19 cellular contexts compared by ENCODE assay signal in genomic region chr18:9444549-9444948, GRCh38. TPM values are rescaled to one million over a fixed set of nuclear protein-coding genes. Genes with fewer than 3 reads are reported as not detected.
DNase-seq lines count a peak whose midpoint lies in the region; ATAC-seq, FAIRE-seq and TF ChIP-seq lines count a peak whose summit lies in the region.
"Had no signal": no experiment of that assay in that cellular context is flagged by ENCODE, and none has a peak within 500 bp of the region (broad histone marks: within the 10 kb centered on the region; RNA-seq: fewer than 3 reads in every experiment).

No MANE protein-coding gene starts in this region.

- no peaks in the 10 kb centered on the region for H3K9me1 ChIP-seq in K562 (ENCODE audit: control insufficient read depth, insufficient read depth, low read length)

- POLR2A ChIA-PET in A549 (lab: Yijun Ruan, JAX) (no interaction called here), K562 (lab: Yijun Ruan, JAX) (no interaction called here)

- H3K4me1 ChIP-seq in A549 (no peaks in the 10 kb centered on the region), K562 (replicated peaks in 1 of 2; ENCODE audit: control insufficient read depth in 2 of 2, insufficient read depth in 2 of 2, low read length in 2 of 2) (peaks cover 0 to 3% of the 10 kb centered on the region in 2 experiments; a peak in 1 of 5 replicates)
- H3K4me1 ChIP-seq: BLaER1 treated with 17β-estradiol and CSF1 and Interleukin-3, amounts not matched to agents 10 nM and 100 nM had no signal

- intact Hi-C loops in K562 (cut with micrococcal nuclease): no loop called here

- TF ChIP-seq EP300 in A549 (IDR thresholded peaks at IDR 0.05) (no peak), K562 (IDR thresholded peaks at IDR 0.05; ENCODE audit: low read length) (no peak)

- no peak for TF ChIP-seq RAD21 in A549 (conservative IDR thresholded peaks at IDR 0.05 in 1 of 2, IDR thresholded peaks at IDR 0.05 in 1 of 2)
- TF ChIP-seq RAD21 in K562 (CRISPR knock-in tag; conservative IDR thresholded peaks at IDR 0.05 in 1 of 2, IDR thresholded peaks at IDR 0.05 in 1 of 2): no peak

- no TSS peak for BruUV-seq in K562 (replicated peaks; lab: Mats Ljungman, UMichigan)

- no peak overlapping the region for H3K9ac ChIP-seq in K562 (ENCODE audit: insufficient read depth in 1 of 2, low read depth in 2 of 2, low read length in 2 of 2)
- H3K9ac ChIP-seq: BLaER1 treated with 17β-estradiol and CSF1 and Interleukin-3, amounts not matched to agents 10 nM and 100 nM had no signal

- H3K36me3 ChIP-seq in K562 (ENCODE audit: control insufficient read depth, insufficient read depth, low read length): no peaks in the 10 kb centered on the region
- H3K36me3 ChIP-seq: BLaER1 treated with 17β-estradiol and CSF1 and Interleukin-3, amounts not matched to agents 10 nM and 100 nM had no signal

- FAIRE-seq in A549 (lab: Jason Lieb, UNC) (no peak), GM19239 (lab: Jason Lieb, UNC) (peak; percentile 53), K562 (lab: Jason Lieb, UNC) (no peak)
- FAIRE-seq: A204.1, D721Med, G401.6, GM12891 had no signal

- TF ChIP-seq CTCF in A549 (IDR thresholded peaks at IDR 0.05) (no peak), K562 (IDR thresholded peaks at IDR 0.05 in 2 of 3, conservative IDR thresholded peaks at IDR 0.05 in 1 of 3; ENCODE audit: insufficient read depth in 2 of 3, low read depth in 1 of 3, low read length in 3 of 3) (no peak)

- no peaks in the 10 kb centered on the region for H3K27me3 ChIP-seq in K562 (ENCODE audit: control insufficient read depth in 2 of 2, insufficient read depth in 2 of 2, low read length in 2 of 2)
- H3K27me3 ChIP-seq: BLaER1 treated with 17β-estradiol and CSF1 and Interleukin-3, amounts not matched to agents 10 nM and 100 nM had no signal

- H3K27ac ChIP-seq in A549 (no peak overlapping the region), K562 (ENCODE audit: extremely low read depth, low read depth, low read length) (no peak overlapping the region)
- H3K27ac ChIP-seq: BLaER1 treated with 17β-estradiol and CSF1 and Interleukin-3, amounts not matched to agents 10 nM and 100 nM; C4-2B had no signal

- H3K9me3 ChIP-seq in A549: peaks cover 7% of the 10 kb centered on the region; the same call in 1 of the 3 replicates
- peaks cover 4% of the 10 kb centered on the region; the same call in 1 of the 2 replicates for H3K9me3 ChIP-seq in K562 (replicated peaks; ENCODE audit: control insufficient read depth, insufficient read depth, low read depth, low read length)

- no peak overlapping the region for H2AFZ ChIP-seq in K562 (ENCODE audit: low read depth, low read length)

- no peaks in the 10 kb centered on the region for H3K79me2 ChIP-seq in K562 (ENCODE audit: control insufficient read depth, insufficient read depth, low read length)

- in situ Hi-C loops in K562 (cut with MboI): no loop called here

- H3K4me3 ChIP-seq in A549: no peak overlapping the region
- H3K4me3 ChIP-seq in K562: no peak overlapping the region
- H3K4me3 ChIP-seq: BLaER1 treated with 17β-estradiol and CSF1 and Interleukin-3, amounts not matched to agents 10 nM and 100 nM had no signal

- H4K20me1 ChIP-seq in K562 (replicated peaks; ENCODE audit: control insufficient read depth, insufficient read depth, low read length): no peaks in the 10 kb centered on the region
- H4K20me1 ChIP-seq: BLaER1 treated with 17β-estradiol and CSF1 and Interleukin-3, amounts not matched to agents 10 nM and 100 nM had no signal

- no peak for DNase-seq in A549 (ENCODE audit: low read depth in 1 of 2, low spot score in 1 of 2)
- DNase-seq in GM19239 (ENCODE audit: insufficient read length, low spot score): no peak
- DNase-seq in K562 (ENCODE audit: extremely low read depth in 1 of 4, low spot score in 3 of 4): no peak
- DNase-seq in activated CD4-positive, alpha-beta T cell treated with anti-CD3 and anti-CD28 coated beads for 4 hours: no peak
- DNase-seq: 8988T; AML-193; Caco-2; Calu3; CD4-positive, alpha-beta T cell; CD8-positive, alpha-beta T cell; DMS79 treated with DMSO at 0.1 percent for 48 hours; GF-D8 had no signal

- no peak overlapping the region for H3K4me2 ChIP-seq in A549
- no peak overlapping the region for H3K4me2 ChIP-seq in K562 (ENCODE audit: insufficient read depth, low read length)
- H3K4me2 ChIP-seq: BLaER1 treated with 17β-estradiol and CSF1 and Interleukin-3, amounts not matched to agents 10 nM and 100 nM had no signal

- TF ChIP-seq POLR2A in A549 (IDR thresholded peaks at IDR 0.05; ENCODE audit: low read length) (no peak), K562 (conservative IDR thresholded peaks at IDR 0.05) (no peak)

- WGBS in A549 (ENCODE audit: missing lambda C conversion rate): 78% methylated on average over 3 of the region's 3 CpGs
- WGBS in K562 (ENCODE audit: insufficient coverage, low coverage, missing lambda C conversion rate): 67% methylated on average over 3 of the region's 3 CpGs

- CTCF ChIA-PET in A549 (lab: Yijun Ruan, JAX): no interaction called here
- CTCF ChIA-PET in K562 (lab: Yijun Ruan, JAX; ENCODE audit: low intra/inter-chr PET ratio): no interaction called here

- no peak for ATAC-seq in A549
- ATAC-seq in K562: no peak
- no peak for ATAC-seq in GM21515 (IDR thresholded peaks at IDR 0.05; ENCODE audit: unreplicated experiment)
- ATAC-seq: CD8-positive, alpha-beta T cell had no signal

TF ChIP-seq in A549, 52 proteins besides CTCF, POLR2A, EP300 and RAD21:
- TF ChIP-seq HEYL (CRISPR knock-in tag; IDR thresholded peaks at IDR 0.05) (no peak), MAFK (IDR thresholded peaks at IDR 0.05; ENCODE audit: partially characterized antibody) (peak; percentile 26), CBX2 (IDR thresholded peaks at IDR 0.05; ENCODE audit: borderline replicate concordance, low read depth) (no peak)

TF ChIP-seq in K562, 482 proteins besides CTCF, POLR2A, EP300 and RAD21:
- TF ChIP-seq C11orf30 (IDR thresholded peaks at IDR 0.05; ENCODE audit: low read depth) (peak; percentile 54), HNRNPUL1 (IDR thresholded peaks at IDR 0.05; ENCODE audit: low read length) (no peak), ZNF224 (CRISPR knock-in tag; IDR thresholded peaks at IDR 0.05) (no peak), ZNF316 (IDR thresholded peaks at IDR 0.05) (peak; percentile 82), MAFG (tag; conservative IDR thresholded peaks at IDR 0.05) (0 out of 2 replicates have a peak, but pooled peaks have one; percentile 11), MAFF (IDR thresholded peaks at IDR 0.05; ENCODE audit: low read length) (0 out of 2 replicates have a peak, but pooled peaks have one; percentile 38)
TF ChIP-seq in K562: peak in this region for 4.

RNA-seq across cellular contexts. Expression of gene RALBP1, which starts 30.8 kb away (rescaled TPM):
- polyA plus RNA-seq in A549 (2011; rRNA removed): 28.6 and 38.2 TPM in 2 replicates
- 27.4 and 29.8 TPM in 2 replicates for polyA plus RNA-seq in A549 (2012; cell fraction: cytosol; rRNA removed)
- polyA plus RNA-seq in A549 (2012; cell fraction: nucleus; rRNA removed): 19.6 and 20.2 TPM in 2 replicates
- polyA plus RNA-seq in A549 (2017; fragmentation: RNase III; extraction: RNeasy Plus Mini Kit Qiagen cat#74134 plus additional on column Dnase treatment): 32.9 to 36.3 TPM (median 35.6 TPM) in 3 replicates
- 15.8 and 17.6 TPM in 2 replicates for polyA minus RNA-seq in A549 (2011; rRNA and poly(A)+ RNA removed)
- total RNA-seq in K562 (2011; cell fraction: chromatin; rRNA removed; ENCODE audit: low replicate concordance): 20.8 and 41.1 TPM in 2 replicates
- total RNA-seq in K562 (2011; cell fraction: nucleolus; rRNA removed): 20.5 and 24.7 TPM in 2 replicates
- 29.5 and 36.5 TPM in 2 replicates for total RNA-seq in K562 (2011; cell fraction: nucleoplasm; rRNA removed)
- total RNA-seq in K562 (2014; rRNA removed): 64.5 and 68.0 TPM in 2 replicates
- total RNA-seq in K562 (2014; rRNA removed; fragmentation: Illumina TruSeq; extraction: Trizol): 60.2 and 67.7 TPM in 2 replicates
- total RNA-seq in K562 (2015; rRNA removed; fragmentation: Illumina TruSeq; extraction: Trizol): 62.5 and 65.9 TPM in 2 replicates
- 65.3 and 70.0 TPM in 2 replicates for total RNA-seq in K562 (2021)
- 58.3 and 58.4 TPM in 2 replicates for polyA plus RNA-seq in K562 (2011; rRNA removed)
- 62.4 and 72.6 TPM in 2 replicates for polyA plus RNA-seq in K562 (2011; cell fraction: cytosol; rRNA removed)
- 30.6 and 32.7 TPM in 2 replicates for polyA plus RNA-seq in K562 (2011; cell fraction: nucleus; rRNA removed)
- 46.1 and 50.9 TPM in 2 replicates for polyA plus RNA-seq in K562 (2012)
- polyA plus RNA-seq in K562 (2014; fragmentation: Illumina TruSeq; extraction: Trizol): 56.1 and 61.3 TPM in 2 replicates
- 10 to 100 TPM; 10.9 to 13.1 TPM for polyA plus RNA-seq in K562 (2014; fragmentation: Nextera tagmentation; extraction: Ambion mirVana)
- 60.4 and 69.6 TPM in 2 replicates for polyA plus RNA-seq in K562 (2014; rRNA removed)
- 74.0 and 77.6 TPM in 2 replicates for polyA minus RNA-seq in K562 (2011; rRNA and poly(A)+ RNA removed)
- 44.2 and 45.3 TPM in 2 replicates for polyA minus RNA-seq in K562 (2011; cell fraction: cytosol; rRNA and poly(A)+ RNA removed)
- 20.2 and 27.3 TPM in 2 replicates for polyA minus RNA-seq in K562 (2011; cell fraction: nucleus; rRNA and poly(A)+ RNA removed)

Comparison
In these comparisons a context has a peak if more than half of its experiments do, and no peak if none do; other contexts are left out.
1. Of the 35 proteins assayed by ChIP-seq in both K562 and A549: peak only in K562: none; only in A549: MAFK; in both: none; in neither: 34.